In the genomic region with DNA sequence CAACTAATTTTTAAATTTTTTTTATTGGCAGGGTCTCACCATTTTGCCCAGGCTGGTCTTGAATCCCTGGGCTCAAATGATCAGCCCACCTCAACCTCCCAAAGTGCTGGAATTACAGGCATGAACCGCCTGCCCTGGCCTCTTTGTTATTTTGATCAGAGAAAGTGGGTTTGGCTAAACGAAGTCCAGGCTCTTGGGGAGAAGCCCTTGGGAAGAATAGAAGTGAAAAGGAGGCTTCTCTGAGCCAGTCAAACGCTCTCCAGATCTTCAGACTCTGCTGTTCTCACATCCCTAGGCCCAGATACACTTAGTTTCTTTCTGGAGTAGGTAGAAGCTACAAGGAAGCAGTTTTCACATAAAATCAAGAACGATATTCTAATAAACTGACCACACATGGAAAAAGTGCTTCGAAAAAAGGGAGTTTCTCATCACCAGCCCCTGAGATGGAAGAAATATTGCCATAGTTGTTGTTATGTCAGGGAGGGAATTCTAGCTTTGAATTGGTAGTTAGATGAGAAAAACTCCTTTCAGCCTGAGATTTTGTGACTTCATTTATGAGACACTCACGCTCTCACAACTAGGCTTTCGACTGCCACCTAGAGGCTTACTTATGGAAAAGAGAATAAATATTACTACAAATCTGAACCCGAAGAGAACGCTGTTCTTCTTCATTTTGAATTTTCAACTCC, we compare ENCODE assay signal across 8 cellular contexts. TPM values are rescaled to one million over a fixed set of nuclear protein-coding genes. Genes with fewer than 3 reads are reported as not detected.
A peak's percentile ranks its signal among the peaks of the same experiment; 100 is the strongest.
DNase-seq lines count a peak whose midpoint lies in the region; ATAC-seq, FAIRE-seq and TF ChIP-seq lines count a peak whose summit lies in the region.

No MANE protein-coding gene starts in this region.

- no peak overlapping the region for H3K23ac ChIP-seq in mesenchymal stem cell (ENCODE audit: low read length in 2 of 2)

- H3K4me2 ChIP-seq in mesenchymal stem cell (ENCODE audit: low read length, poor library complexity, severe bottlenecking), result no peak overlapping the region

- H3K79me1 ChIP-seq in mesenchymal stem cell (replicated peaks; ENCODE audit: low read length, poor library complexity, severe bottlenecking), result no peaks in the 10 kb centered on the region

- peak; percentile 59 for FAIRE-seq in endometrium (lab: Jason Lieb, UNC)

- H2BK12ac ChIP-seq in mesenchymal stem cell (ENCODE audit: low read length in 2 of 2), result no peak overlapping the region

- peak overlapping the region; percentile 77 for H4K8ac ChIP-seq in mesenchymal stem cell (ENCODE audit: low read length)

- TF ChIP-seq POLR2A in vagina (IDR thresholded peaks at IDR 0.05), result no peak

- intact Hi-C loops in vagina (cut with DNase I), result loop anchor here (10.0 kb wide), 1 partner anchor 353 kb away; no protein-coding TSS in a partner anchor

- no peak overlapping the region for H4K91ac ChIP-seq in mesenchymal stem cell (ENCODE audit: low read length)

- H3K14ac ChIP-seq in mesenchymal stem cell (ENCODE audit: low read length in 2 of 2), result no peak overlapping the region

- peak; percentile 62 for TF ChIP-seq CTCF in GM10266 (IDR thresholded peaks at IDR 0.05; ENCODE audit: control insufficient read depth, insufficient read depth, low read depth, missing control alignments)
- TF ChIP-seq CTCF in vagina (IDR thresholded peaks at IDR 0.05), result peak in 2 of 3 experiments; percentile 32 to 63

- H3K36me3 ChIP-seq in ACC112 (ENCODE audit: insufficient read depth, low read length) (no peaks in the 10 kb centered on the region), mesenchymal stem cell (ENCODE audit: control insufficient read depth in 1 of 2, insufficient read depth in 2 of 2, low read depth in 1 of 2, low read length in 2 of 2) (no peaks in the 10 kb centered on the region), vagina (no peaks in the 10 kb centered on the region)

- no peaks in the 10 kb centered on the region for H3K79me2 ChIP-seq in ACC112 (ENCODE audit: control insufficient read depth, insufficient read depth, low read length, unreplicated experiment)

- WGBS in mesenchymal stem cell, result 17% methylated on average over 7 of the region's 9 CpGs

- no peak overlapping the region for H2AK5ac ChIP-seq in mesenchymal stem cell (ENCODE audit: low read length, severe bottlenecking)

- H3K27ac ChIP-seq in ACC112 (ENCODE audit: low read depth, low read length) (no peak overlapping the region), mesenchymal stem cell (ENCODE audit: low read length, poor library complexity, severe bottlenecking) (no peak overlapping the region), vagina (no peak overlapping the region)

- H3K9me3 ChIP-seq in mesenchymal stem cell (ENCODE audit: control insufficient read depth, low read length) (peaks cover 10% of the 10 kb centered on the region), vagina (no peaks in the 10 kb centered on the region)

- H2BK5ac ChIP-seq in mesenchymal stem cell (ENCODE audit: low read depth, low read length, poor library complexity, severe bottlenecking), result no peak overlapping the region

- 0 out of 2 replicates have a peak overlapping the region, but pooled peaks have one; percentile 13 for H3K4me3 ChIP-seq in ACC112 (ENCODE audit: low read depth, low read length)
- H3K4me3 ChIP-seq in mesenchymal stem cell (ENCODE audit: insufficient read depth in 1 of 2, low read depth in 1 of 2, low read length in 2 of 2), result no peak overlapping the region
- no peak overlapping the region for H3K4me3 ChIP-seq in vagina

- H3K27me3 ChIP-seq in ACC112 (ENCODE audit: insufficient read depth, low read length), result no peaks in the 10 kb centered on the region
- no peaks in the 10 kb centered on the region for H3K27me3 ChIP-seq in mesenchymal stem cell (ENCODE audit: control insufficient read depth in 1 of 2, insufficient read depth in 1 of 2, low read length in 2 of 2)
- no peaks in the 10 kb centered on the region for H3K27me3 ChIP-seq in vagina

- no peak overlapping the region for H2BK15ac ChIP-seq in mesenchymal stem cell (ENCODE audit: low read depth, poor library complexity, severe bottlenecking)

- H3K4me1 ChIP-seq in ACC112 (ENCODE audit: control insufficient read depth, insufficient read depth, low read length, unreplicated experiment) (peaks cover 4% of the 10 kb centered on the region), mesenchymal stem cell (ENCODE audit: control insufficient read depth, insufficient read depth, low read depth, low read length) (no peaks in the 10 kb centered on the region), vagina (no peaks in the 10 kb centered on the region)

- H3K18ac ChIP-seq in mesenchymal stem cell (ENCODE audit: low read depth in 1 of 2, low read length in 2 of 2), result no peak overlapping the region

- peak overlapping the region; percentile 70 for H3K9ac ChIP-seq in mesenchymal stem cell (ENCODE audit: low read length)

- no peak overlapping the region for H2BK120ac ChIP-seq in mesenchymal stem cell (ENCODE audit: low read depth, low read length)

- H2AFZ ChIP-seq in ACC112 (ENCODE audit: low read length, unreplicated experiment) (peak overlapping the region; percentile 52), mesenchymal stem cell (ENCODE audit: low read depth, low read length) (no peak overlapping the region)

- no peak for ATAC-seq in GM19035 (IDR thresholded peaks at IDR 0.05; ENCODE audit: unreplicated experiment)

- no peak overlapping the region for H3K4ac ChIP-seq in mesenchymal stem cell (ENCODE audit: low read depth in 1 of 2, low read length in 2 of 2)

- peak; percentile 63 for DNase-seq in GM10266 (ENCODE audit: extremely low spot score)
- DNase-seq in NCI-H146 (lab: John Stamatoyannopoulos, UW), result peak; percentile 69
- DNase-seq in SKM-1 treated with dmso at 0.1 percent for 144 hours (lab: John Stamatoyannopoulos, UW; ENCODE audit: unreplicated experiment), result peak; percentile 70
- peak; percentile 71 for DNase-seq in mesenchymal stem cell
- no peak for DNase-seq in vagina (ENCODE audit: extremely low spot score in 2 of 2)

RNA-seq across cellular contexts. Expression of a gene that starts 41.7 kb away (rescaled TPM):
- 0.40 TPM for polyA plus RNA-seq in mesenchymal stem cell (2013, experiment 1 of 2)
- 0.38 TPM for polyA plus RNA-seq in mesenchymal stem cell (2013, experiment 2 of 2)
- total RNA-seq in vagina, result 1.7 TPM

Comparison
In these comparisons a context has a peak if more than half of its experiments do, and no peak if none do; other contexts are left out.
1. DNase-seq: peak in GM10266 (single experiment), NCI-H146 (single experiment), SKM-1 treated with dmso at 0.1 percent for 144 hours (single experiment) and mesenchymal stem cell (single experiment); none in vagina (0 of 2).